Comparison of ENCODE assay signal across 10 cellular contexts in genomic region chr9:2655411-2655901, GRCh38. TPM values are rescaled to one million over a fixed set of nuclear protein-coding genes. Genes with fewer than 3 reads are reported as not detected.
DNase-seq lines count a peak whose midpoint lies in the region; ATAC-seq and TF ChIP-seq lines count a peak whose summit lies in the region.
"Had no signal": no experiment of that assay in that cellular context is flagged by ENCODE, and none has a peak within 500 bp of the region (broad histone marks: within the 10 kb centered on the region; RNA-seq: fewer than 3 reads in every experiment).

No MANE protein-coding gene starts in this region.

- H3K9me3 Mint-ChIP-seq in activated CD4-positive, alpha-beta memory T cell treated with anti-CD3 and anti-CD28 coated beads for 36 hours: no peaks in the 10 kb centered on the region

- WGBS in body of pancreas, 2 donors: 78 to 80% methylated on average over 3 of the region's 3 CpGs

- H3K27ac ChIP-seq in uterus (peak overlapping the region; percentile 22 to 55), body of pancreas (no peak overlapping the region)
- H3K27ac ChIP-seq: right lobe of liver, SK-N-MC had no signal

- TF ChIP-seq CTCF in uterus (IDR thresholded peaks at IDR 0.05): no peak
- TF ChIP-seq CTCF in body of pancreas (IDR thresholded peaks at IDR 0.05): no peak

- intact Hi-C loops in activated CD4-positive, alpha-beta memory T cell treated with anti-CD3 and anti-CD28 coated beads for 36 hours (cut with micrococcal nuclease): loop anchor here (1.0 to 5.0 kb wide), 8 partner anchors 16 to 498 kb away; partner anchors contain the start of genes PUM3 and VLDLR
- intact Hi-C loops in left cardiac atrium (cut with DNase I) (loop anchor here in 1 of 2 donors (10.0 kb wide), 1 partner anchor 149 kb away; no protein-coding TSS in a partner anchor), uterus (cut with DNase I; ENCODE audit: low total_unique reads) (no loop called here), body of pancreas (cut with DNase I) (no loop called here)

- H3K27me3 Mint-ChIP-seq in activated CD4-positive, alpha-beta memory T cell treated with anti-CD3 and anti-CD28 coated beads for 36 hours: no peaks in the 10 kb centered on the region

- H3K4me1 Mint-ChIP-seq in activated CD4-positive, alpha-beta memory T cell treated with anti-CD3 and anti-CD28 coated beads for 36 hours (ENCODE audit: low read depth): peaks cover 23% of the 10 kb centered on the region

- peaks cover 21% of the 10 kb centered on the region for H3K36me3 Mint-ChIP-seq in activated CD4-positive, alpha-beta memory T cell treated with anti-CD3 and anti-CD28 coated beads for 36 hours

- H3K4me3 Mint-ChIP-seq in activated CD4-positive, alpha-beta memory T cell treated with anti-CD3 and anti-CD28 coated beads for 36 hours: no peak overlapping the region

- no peaks in the 10 kb centered on the region for H3K4me1 ChIP-seq in uterus
- H3K4me1 ChIP-seq in body of pancreas: no peaks in the 10 kb centered on the region
- H3K4me1 ChIP-seq: right lobe of liver had no signal

- H3K4me3 ChIP-seq in uterus: no peak overlapping the region
- no peak overlapping the region for H3K4me3 ChIP-seq in body of pancreas
- H3K4me3 ChIP-seq: right lobe of liver, SK-N-MC had no signal

- CTCF ChIA-PET in activated CD4-positive, alpha-beta memory T cell treated with anti-CD3 and anti-CD28 coated beads for 36 hours (lab: Charles Lee): interaction anchor here (0.6 kb wide), 1 partner anchor 22 kb away, joined by 3 read pairs; no protein-coding TSS in a partner anchor

- H3K9me3 ChIP-seq in uterus: no peaks in the 10 kb centered on the region
- H3K9me3 ChIP-seq in body of pancreas: no peaks in the 10 kb centered on the region
- H3K9me3 ChIP-seq: right lobe of liver had no signal

- DNase-seq in activated CD4-positive, alpha-beta memory T cell treated with anti-CD3 and anti-CD28 coated beads for 36 hours: peak; percentile 56
- DNase-seq in left cardiac atrium (no peak), uterus (no peak), NCI-H446 (lab: John Stamatoyannopoulos, UW) (no peak), body of pancreas (no peak)
- DNase-seq: right lobe of liver had no signal

- H3K27ac Mint-ChIP-seq in activated CD4-positive, alpha-beta memory T cell treated with anti-CD3 and anti-CD28 coated beads for 36 hours: peak overlapping the region; percentile 80

- H3K36me3 ChIP-seq in uterus (no peaks in the 10 kb centered on the region), body of pancreas (replicated peaks in 1 of 2; ENCODE audit: insufficient read depth in 1 of 2, low read depth in 2 of 2) (peaks cover 3 to 41% of the 10 kb centered on the region in 2 donors)

- H3K27me3 ChIP-seq in uterus: no peaks in the 10 kb centered on the region
- H3K27me3 ChIP-seq in body of pancreas: no peaks in the 10 kb centered on the region
- H3K27me3 ChIP-seq: right lobe of liver had no signal

- POLR2A ChIA-PET in activated CD4-positive, alpha-beta memory T cell treated with anti-CD3 and anti-CD28 coated beads for 36 hours (lab: Charles Lee): interaction anchor here (0.6 to 1.4 kb wide), 3 partner anchors 23 to 159 kb away, joined by 3 to 8 read pairs (median 6); no protein-coding TSS in a partner anchor

- peak; percentile 60 for ATAC-seq in GM18502 (IDR thresholded peaks at IDR 0.05; ENCODE audit: poor library complexity, unreplicated experiment)
- peak; percentile 47 for ATAC-seq in HG03520 (IDR thresholded peaks at IDR 0.05; ENCODE audit: unreplicated experiment)
- ATAC-seq in left cardiac atrium: peak; percentile 65 to 89
- no peak for ATAC-seq in HG03457 (IDR thresholded peaks at IDR 0.05; ENCODE audit: unreplicated experiment)
- no peak for ATAC-seq in body of pancreas

- TF ChIP-seq POLR2A in uterus (IDR thresholded peaks at IDR 0.05) (no peak), body of pancreas (IDR thresholded peaks at IDR 0.05) (no peak)

RNA-seq across cellular contexts. Expression of gene VLDLR, which starts 33.9 kb away (rescaled TPM):
- total RNA-seq in activated CD4-positive, alpha-beta memory T cell treated with anti-CD3 and anti-CD28 coated beads for 36 hours: 10 to 100 TPM in 1 of 2 experiments, 1 to 10 TPM in 1; 8.8 to 10.3 TPM
- total RNA-seq in left cardiac atrium (100 to 1,000 TPM in 1 of 2 donors, 10 to 100 TPM in 1; 95.8 to 106 TPM), uterus (10 to 100 TPM in 3 of 4 donors, 1 to 10 TPM in 1; 8.5 to 99.5 (median 19.4) TPM), body of pancreas (10 to 100 TPM; 14.8 to 18.1 TPM)

Comparison
In these comparisons a context has a peak if more than half of its experiments do, and no peak if none do; other contexts are left out.
1. ATAC-seq: peak in GM18502 (single experiment), HG03520 (single experiment) and left cardiac atrium (2 of 2); none in HG03457 (single experiment) and body of pancreas (single experiment).
2. H3K27ac ChIP-seq: peak in uterus (2 of 2); none in body of pancreas (0 of 4).